In the genomic region with DNA sequence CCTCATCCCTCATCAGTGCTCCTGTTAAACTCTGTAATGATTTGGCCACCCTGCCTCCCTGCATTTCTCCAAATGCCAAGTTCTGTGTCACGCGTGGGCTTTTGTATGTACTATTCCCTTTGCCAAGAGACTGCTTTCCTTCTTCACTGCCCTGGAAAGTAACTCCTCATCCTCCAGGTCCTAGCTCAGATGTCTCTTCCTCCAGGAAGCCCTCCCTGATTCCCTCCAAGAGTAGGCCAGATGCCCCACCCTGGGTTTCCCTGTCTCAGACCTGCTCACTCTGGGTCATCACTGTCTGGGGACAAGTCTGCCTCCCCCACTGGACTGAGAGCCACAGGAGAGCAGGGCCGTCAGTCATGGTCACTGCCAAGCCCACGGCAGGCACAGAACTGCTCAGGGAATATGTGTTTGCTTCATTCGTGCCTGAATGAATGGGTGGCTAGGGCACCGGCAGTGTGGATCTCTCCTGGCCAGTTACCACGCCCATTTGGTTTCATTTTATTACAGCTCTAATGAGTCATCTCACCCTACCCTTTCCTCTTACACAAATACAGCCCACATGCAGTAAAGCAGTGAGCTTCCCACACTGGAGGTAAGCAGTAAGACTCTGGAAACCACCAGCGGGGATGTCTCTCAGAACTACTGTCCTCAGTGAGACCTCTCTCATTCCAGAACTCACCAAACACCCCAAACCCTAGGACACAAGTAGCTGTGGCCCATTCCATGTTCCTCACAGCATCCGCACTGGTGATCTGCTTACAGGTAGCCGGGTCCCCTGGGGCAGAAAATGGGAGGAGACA, we compare ENCODE assay signal across 8 cellular contexts. TPM values are rescaled to one million over a fixed set of nuclear protein-coding genes. Genes with fewer than 3 reads are reported as not detected.
DNase-seq lines count a peak whose midpoint lies in the region; ATAC-seq, FAIRE-seq and TF ChIP-seq lines count a peak whose summit lies in the region.

No MANE protein-coding gene starts in this region.

- FAIRE-seq in GM12891 (lab: Jason Lieb, UNC): peak; percentile 56

- no peak for ATAC-seq in GM21381 (IDR thresholded peaks at IDR 0.05; ENCODE audit: unreplicated experiment)
- ATAC-seq in sciatic nerve: no peak

- intact Hi-C loops in sciatic nerve (cut with DNase I): no loop called here

- TF ChIP-seq POLR2A in GM12891 (IDR thresholded peaks at IDR 0.05; ENCODE audit: low read depth, low read length): no peak

- no peak for DNase-seq in GM12891 (ENCODE audit: insufficient read length, low spot score)
- DNase-seq in HK-2 (ENCODE audit: unreplicated experiment): peak; percentile 69
- peak; percentile 65 for DNase-seq in activated CD4-positive, alpha-beta T cell treated with anti-CD3 and anti-CD28 coated beads for 48 hours
- peak; percentile 83 for DNase-seq in fibroblast of peridontal ligament (ENCODE audit: extremely low read depth)
- DNase-seq in stimulated activated CD4-positive, alpha-beta T cell treated with anti-CD3 and anti-CD28 coated beads, Interleukin-1b, Interleukin-23, amount 100 ng/mL, for 48 hours: peak; percentile 61
- DNase-seq in ureter (ENCODE audit: low spot score): no peak
- DNase-seq in sciatic nerve (ENCODE audit: low spot score): no peak

TF ChIP-seq in GM12891, 5 proteins besides CTCF, POLR2A, EP300 and RAD21:
- TF ChIP-seq POLR2AphosphoS5 (IDR thresholded peaks at IDR 0.05; ENCODE audit: low read depth, low read length) (no peak), POU2F2 (IDR thresholded peaks at IDR 0.05; ENCODE audit: low read depth, low read length) (no peak), PAX5 (IDR thresholded peaks at IDR 0.05; ENCODE audit: insufficient read depth, low read length, severe bottlenecking) (no peak), SPI1 (IDR thresholded peaks at IDR 0.05; ENCODE audit: low read depth, low read length) (no peak), TAF1 (IDR thresholded peaks at IDR 0.05; ENCODE audit: low read depth, low read length) (no peak)

RNA-seq across cellular contexts. Expression of a gene that starts 12.1 kb away (rescaled TPM):
- not detected for polyA plus RNA-seq in GM12891 (2012; ENCODE audit: low read depth, missing spikeins)
- total RNA-seq in ureter: 5.1 TPM
- total RNA-seq in sciatic nerve: 29.7 TPM

RNA-seq across cellular contexts. Expression of a gene that starts 25.1 kb away (rescaled TPM):
- polyA plus RNA-seq in GM12891 (2012; ENCODE audit: low read depth, missing spikeins): 49.5 TPM
- total RNA-seq in ureter (97.7 TPM), sciatic nerve (43.3 TPM)

RNA-seq across cellular contexts. Expression of a gene that starts 29.5 kb away (rescaled TPM):
- 5.3 TPM for polyA plus RNA-seq in GM12891 (2012; ENCODE audit: low read depth, missing spikeins)
- total RNA-seq in ureter: 21.1 TPM
- 10.7 TPM for total RNA-seq in sciatic nerve

RNA-seq across cellular contexts. Expression of a gene that starts 53.9 kb away (rescaled TPM):
- polyA plus RNA-seq in GM12891 (2012; ENCODE audit: low read depth, missing spikeins): 17.4 TPM
- total RNA-seq in ureter (2.8 TPM), sciatic nerve (5.0 TPM)

Comparison
In these comparisons a context has a peak if more than half of its experiments do, and no peak if none do; other contexts are left out.
1. DNase-seq: peak in HK-2 (single experiment), activated CD4-positive, alpha-beta T cell treated with anti-CD3 and anti-CD28 coated beads for 48 hours (single experiment), fibroblast of peridontal ligament (single experiment) and stimulated activated CD4-positive, alpha-beta T cell treated with anti-CD3 and anti-CD28 coated beads, Interleukin-1b, Interleukin-23, amount 100 ng/mL, for 48 hours (single experiment); none in GM12891 (single experiment), ureter (single experiment) and sciatic nerve (single experiment).